Comparison of ENCODE assay signal across 8 cellular contexts in the genomic region with DNA sequence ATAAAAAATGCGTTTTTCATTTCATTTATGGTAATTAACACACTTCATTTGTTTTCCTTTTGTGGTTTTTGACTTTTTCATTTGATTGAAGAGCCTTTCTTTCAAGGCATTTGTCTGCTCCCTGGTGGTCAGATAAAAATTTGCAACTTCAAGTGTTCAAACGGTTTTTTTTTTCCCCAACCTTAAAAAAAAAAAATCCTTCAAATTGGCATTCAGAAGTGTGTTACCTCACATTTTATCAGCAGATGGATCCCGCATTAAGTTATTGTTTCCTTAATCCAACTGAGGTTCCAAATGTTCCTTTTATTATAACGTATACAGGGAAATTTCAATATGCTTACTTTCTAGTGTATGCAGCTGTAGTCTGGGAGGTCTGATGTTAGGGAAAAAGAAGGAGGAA. TPM values are rescaled to one million over a fixed set of nuclear protein-coding genes. Genes with fewer than 3 reads are reported as not detected.
DNase-seq lines count a peak whose midpoint lies in the region; ATAC-seq, FAIRE-seq and TF ChIP-seq lines count a peak whose summit lies in the region.

No MANE protein-coding gene starts in this region.

- H3K27ac Mint-ChIP-seq in glutamatergic neuron (ENCODE audit: unreplicated experiment) (no peak overlapping the region), natural killer cell (no peak overlapping the region)

- ATAC-seq in natural killer cell = no peak

- H3K9me3 Mint-ChIP-seq in glutamatergic neuron (ENCODE audit: unreplicated experiment) (no peaks in the 10 kb centered on the region), natural killer cell (peaks cover 2 to 8% of the 10 kb centered on the region in 2 donors)

- in situ Hi-C loops in SK-MEL-5 (cut with HindIII; ENCODE audit: low pct_unique_long_range_greater_than_20kb, low sequenced_read_pairs) = no loop called here

- intact Hi-C loops in natural killer cell (cut with micrococcal nuclease) = no loop called here

- H3K4me3 Mint-ChIP-seq in glutamatergic neuron (ENCODE audit: unreplicated experiment) (no peak overlapping the region), natural killer cell (no peak overlapping the region)

- H3K36me3 Mint-ChIP-seq in glutamatergic neuron (ENCODE audit: unreplicated experiment) (no peaks in the 10 kb centered on the region), natural killer cell (no peaks in the 10 kb centered on the region)

- no peak for FAIRE-seq in urothelium cell line (lab: Jason Lieb, UNC)

- H3K4me1 Mint-ChIP-seq in glutamatergic neuron (ENCODE audit: low read depth, unreplicated experiment) (peaks cover 4% of the 10 kb centered on the region), natural killer cell (no peaks in the 10 kb centered on the region)

- TF ChIP-seq CTCF in glutamatergic neuron (IDR thresholded peaks at IDR 0.05; ENCODE audit: partially characterized antibody, unreplicated experiment) (peak; percentile 84), natural killer cell (IDR thresholded peaks at IDR 0.05) (no peak)

- H3K27me3 Mint-ChIP-seq in glutamatergic neuron (ENCODE audit: unreplicated experiment) (no peaks in the 10 kb centered on the region), natural killer cell (ENCODE audit: low read depth in 2 of 2) (no peaks in the 10 kb centered on the region)

- DNase-seq in NCI-H510A treated with DMSO at 0.1 percent for 48 hours (lab: John Stamatoyannopoulos, UW) (peak; percentile 53), NCI-H510A (lab: John Stamatoyannopoulos, UW) (no peak), LoVo (ENCODE audit: low spot score) (peak; percentile 43), SK-MEL-5 (ENCODE audit: low read depth, low spot score) (peak; percentile 65), glutamatergic neuron (no peak), urothelium cell line (ENCODE audit: low spot score) (peak; percentile 17), epidermal melanocyte (ENCODE audit: insufficient read length, low spot score) (no peak), natural killer cell (no peak)

RNA-seq across cellular contexts. Expression of gene MYF5, which starts 47.2 kb away (rescaled TPM):
- not detected in 2 replicates for total RNA-seq in SK-MEL-5 (2014; rRNA removed; shearing (Covaris generic))
- not detected in 2 replicates for polyA plus RNA-seq in SK-MEL-5 (2015; cell fraction: cytosol; rRNA removed)
- polyA plus RNA-seq in SK-MEL-5 (2015; cell fraction: nucleus; rRNA removed) = not detected in 2 replicates
- not detected for total RNA-seq in glutamatergic neuron (ENCODE audit: unreplicated experiment)
- total RNA-seq in natural killer cell = not detected

RNA-seq across cellular contexts. Expression of gene MYF6, which starts 56.4 kb away (rescaled TPM):
- total RNA-seq in SK-MEL-5 (2014; rRNA removed; shearing (Covaris generic)) = not detected in 2 replicates
- not detected in 2 replicates for polyA plus RNA-seq in SK-MEL-5 (2015; cell fraction: cytosol; rRNA removed)
- not detected in 2 replicates for polyA plus RNA-seq in SK-MEL-5 (2015; cell fraction: nucleus; rRNA removed)
- total RNA-seq in glutamatergic neuron (ENCODE audit: unreplicated experiment) (not detected), natural killer cell (not detected)

Comparison
In these comparisons a context has a peak if more than half of its experiments do, and no peak if none do; other contexts are left out.
1. DNase-seq: peak in NCI-H510A treated with DMSO at 0.1 percent for 48 hours (single experiment), LoVo (single experiment), SK-MEL-5 (single experiment) and urothelium cell line (single experiment); none in NCI-H510A (single experiment), glutamatergic neuron (single experiment), epidermal melanocyte (single experiment) and natural killer cell (single experiment).